7 cellular contexts compared by ENCODE assay signal in the genomic region with DNA sequence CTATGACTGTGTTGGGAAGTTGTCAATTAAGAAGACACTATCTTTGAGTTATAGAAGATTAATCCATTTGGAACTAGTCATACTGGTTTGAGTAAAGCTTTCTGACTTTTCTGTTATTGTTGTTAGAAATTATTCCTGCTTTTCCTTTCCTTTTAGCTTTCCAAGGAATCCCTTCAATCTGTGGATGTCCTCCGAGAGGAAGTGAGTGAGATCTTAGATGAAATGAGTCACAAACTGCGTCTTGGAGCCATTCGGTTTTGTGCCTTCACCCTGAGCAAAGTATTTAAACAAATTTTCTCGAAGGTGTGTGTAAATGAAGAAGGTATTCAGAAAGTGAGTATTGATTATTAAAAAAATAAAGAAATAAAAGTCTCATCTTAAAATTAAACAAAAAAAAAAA.
"Had no signal": no experiment of that assay in that cellular context is flagged by ENCODE, and none has a peak within 500 bp of the region (broad histone marks: within the 10 kb centered on the region; RNA-seq: fewer than 3 reads in every experiment).

No MANE protein-coding gene starts in this region.

- DNase-seq: GDM1, GF-D8 had no signal

- FAIRE-seq: G401.6, GM12878, GM12891, GM12892, GM19239 had no signal

- ATAC-seq: GM12878 had no signal

- H3K4me3 ChIP-seq: GM12878 had no signal
